ENCODE assay signal across 2 cellular contexts in genomic region chr2:112637289-112637660, GRCh38.
TF ChIP-seq lines count a peak whose summit lies in the region.

No MANE protein-coding gene starts in this region.

TF ChIP-seq in K562, 482 proteins besides CTCF, POLR2A, EP300 and RAD21:
- TF ChIP-seq, protein P1, sequence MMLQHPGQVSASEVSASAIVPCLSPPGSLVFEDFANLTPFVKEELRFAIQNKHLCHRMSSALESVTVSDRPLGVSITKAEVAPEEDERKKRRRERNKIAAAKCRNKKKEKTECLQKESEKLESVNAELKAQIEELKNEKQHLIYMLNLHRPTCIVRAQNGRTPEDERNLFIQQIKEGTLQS (IDR thresholded peaks at IDR 0.05), result no peak
- TF ChIP-seq, protein P1 (CRISPR knock-in tag; conservative IDR thresholded peaks at IDR 0.05), result no peak
- peak; percentile 68 for TF ChIP-seq CEBPB (tag; IDR thresholded peaks at IDR 0.05)
- TF ChIP-seq FOSL1 (tag; conservative IDR thresholded peaks at IDR 0.05), result no peak

TF ChIP-seq in HepG2, 621 proteins besides CTCF, POLR2A, EP300 and RAD21:
- peak; percentile 67 for TF ChIP-seq CEBPB (IDR thresholded peaks at IDR 0.05; ENCODE audit: borderline replicate concordance, low read depth, low read length)
- TF ChIP-seq, protein P2, sequence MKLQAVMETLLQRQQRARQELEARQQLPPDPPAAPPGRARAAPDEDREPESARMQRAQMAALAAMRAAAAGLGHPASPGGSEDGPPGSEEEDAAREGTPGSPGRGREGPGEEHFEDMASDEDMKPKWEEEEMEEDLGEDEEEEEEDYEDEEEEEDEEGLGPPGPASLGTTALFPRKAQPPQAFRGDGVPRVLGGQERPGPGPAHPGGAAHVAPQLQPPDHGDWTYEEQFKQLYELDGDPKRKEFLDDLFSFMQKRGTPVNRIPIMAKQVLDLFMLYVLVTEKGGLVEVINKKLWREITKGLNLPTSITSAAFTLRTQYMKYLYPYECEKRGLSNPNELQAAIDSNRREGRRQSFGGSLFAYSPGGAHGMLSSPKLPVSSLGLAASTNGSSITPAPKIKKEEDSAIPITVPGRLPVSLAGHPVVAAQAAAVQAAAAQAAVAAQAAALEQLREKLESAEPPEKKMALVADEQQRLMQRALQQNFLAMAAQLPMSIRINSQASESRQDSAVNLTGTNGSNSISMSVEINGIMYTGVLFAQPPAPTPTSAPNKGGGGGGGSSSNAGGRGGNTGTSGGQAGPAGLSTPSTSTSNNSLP (IDR thresholded peaks at IDR 0.05; ENCODE audit: low read depth, low read length), result peak; percentile 55; the same call in 1 of the 2 replicates
- no peak for TF ChIP-seq TARDBP (CRISPR knock-in tag; IDR thresholded peaks at IDR 0.05)
TF ChIP-seq in HepG2: peak in this region for 2.
